Comparison of ENCODE assay signal across 23 cellular contexts in genomic region chr14:93146119-93146518, GRCh38. TPM values are rescaled to one million over a fixed set of nuclear protein-coding genes. Genes with fewer than 3 reads are reported as not detected.
DNase-seq lines count a peak whose midpoint lies in the region; ATAC-seq and FAIRE-seq lines count a peak whose summit lies in the region.
"Had no signal": no experiment of that assay in that cellular context is flagged by ENCODE, and none has a peak within 500 bp of the region (broad histone marks: within the 10 kb centered on the region; RNA-seq: fewer than 3 reads in every experiment).

No MANE protein-coding gene starts in this region.

- H3K9me3 Mint-ChIP-seq in activated CD4-positive, alpha-beta T cell treated with anti-CD3 and anti-CD28 coated beads for 36 hours (ENCODE audit: low read depth): no peaks in the 10 kb centered on the region
- H3K9me3 Mint-ChIP-seq in activated CD4-positive, alpha-beta T cell treated with anti-CD3 and anti-CD28 coated beads, Interleukin-2, amount 10 ng/mL, durations not matched to agents 24 days and 14 days: no peaks in the 10 kb centered on the region
- H3K9me3 Mint-ChIP-seq in activated T-cell treated with anti-CD3 and anti-CD28 coated beads, Interleukin-2, amount 50 U/mL, for 72 hours: no peaks in the 10 kb centered on the region
- H3K9me3 Mint-ChIP-seq: CD8-positive, alpha-beta T cell; effector memory CD8-positive, alpha-beta T cell had no signal

- intact Hi-C loops in activated CD4-positive, alpha-beta T cell treated with anti-CD3 and anti-CD28 coated beads for 36 hours (cut with DNase I, micrococcal nuclease): no loop called here
- intact Hi-C loops in activated CD4-positive, alpha-beta T cell treated with anti-CD3 and anti-CD28 coated beads, Interleukin-2, amount 10 ng/mL, durations not matched to agents 24 days and 14 days (cut with micrococcal nuclease): no loop called here

- peaks cover 3% of the 10 kb centered on the region for H3K4me1 Mint-ChIP-seq in activated CD4-positive, alpha-beta T cell treated with anti-CD3 and anti-CD28 coated beads for 36 hours
- no peaks in the 10 kb centered on the region for H3K4me1 Mint-ChIP-seq in activated CD4-positive, alpha-beta T cell treated with anti-CD3 and anti-CD28 coated beads, Interleukin-2, amount 10 ng/mL, durations not matched to agents 24 days and 14 days
- H3K4me1 Mint-ChIP-seq in activated T-cell treated with anti-CD3 and anti-CD28 coated beads, Interleukin-2, amount 50 U/mL, for 72 hours (ENCODE audit: low read depth): peaks cover 18% of the 10 kb centered on the region

- H3K36me3 Mint-ChIP-seq in activated CD4-positive, alpha-beta T cell treated with anti-CD3 and anti-CD28 coated beads for 36 hours (ENCODE audit: low read depth): no peaks in the 10 kb centered on the region
- no peaks in the 10 kb centered on the region for H3K36me3 Mint-ChIP-seq in activated CD4-positive, alpha-beta T cell treated with anti-CD3 and anti-CD28 coated beads, Interleukin-2, amount 10 ng/mL, durations not matched to agents 24 days and 14 days (ENCODE audit: low read depth)
- H3K36me3 Mint-ChIP-seq in activated T-cell treated with anti-CD3 and anti-CD28 coated beads, Interleukin-2, amount 50 U/mL, for 72 hours (ENCODE audit: insufficient read depth in 2 of 2): no peaks in the 10 kb centered on the region
- H3K36me3 Mint-ChIP-seq: CD8-positive, alpha-beta T cell had no signal

- POLR2A ChIA-PET in activated CD4-positive, alpha-beta T cell treated with anti-CD3 and anti-CD28 coated beads for 36 hours (lab: Charles Lee): no interaction called here

- no peak overlapping the region for H3K4me3 Mint-ChIP-seq in activated CD4-positive, alpha-beta T cell treated with anti-CD3 and anti-CD28 coated beads for 36 hours
- H3K4me3 Mint-ChIP-seq in activated CD4-positive, alpha-beta T cell treated with anti-CD3 and anti-CD28 coated beads, Interleukin-2, amount 10 ng/mL, durations not matched to agents 24 days and 14 days: no peak overlapping the region
- H3K4me3 Mint-ChIP-seq in activated T-cell treated with anti-CD3 and anti-CD28 coated beads, Interleukin-2, amount 50 U/mL, for 72 hours: peak overlapping the region; percentile 6 to 57
- H3K4me3 Mint-ChIP-seq: CD8-positive, alpha-beta T cell; effector memory CD8-positive, alpha-beta T cell had no signal

- ATAC-seq in activated CD4-positive, alpha-beta T cell treated with anti-CD3 and anti-CD28 coated beads for 36 hours: peak; percentile 77
- ATAC-seq in GM21529 (IDR thresholded peaks at IDR 0.05; ENCODE audit: unreplicated experiment) (peak; percentile 71), HG02610 (IDR thresholded peaks at IDR 0.05; ENCODE audit: unreplicated experiment) (no peak)
- peak; percentile 91 to 94 for ATAC-seq in activated T-cell treated with anti-CD3 and anti-CD28 coated beads, Interleukin-2, amount 50 U/mL, for 72 hours (replicated peaks in 1 of 2)
- ATAC-seq: CD8-positive, alpha-beta T cell; effector memory CD8-positive, alpha-beta T cell; heart right ventricle; left lobe of liver had no signal

- DNase-seq in activated CD4-positive, alpha-beta T cell treated with anti-CD3 and anti-CD28 coated beads for 36 hours: peak; percentile 28
- no peak for DNase-seq in activated CD4-positive, alpha-beta T cell treated with anti-CD3 and anti-CD28 coated beads, Interleukin-2, amount 10 ng/mL, durations not matched to agents 24 days and 14 days
- DNase-seq in GM18507 (ENCODE audit: extremely low spot score, insufficient read length, low read depth): peak; percentile 26
- DNase-seq in activated T-cell treated with anti-CD3 and anti-CD28 coated beads, Interleukin-2, amount 50 U/mL, for 72 hours: peak; percentile 47 to 66
- DNase-seq in islet precursor cell: no peak
- DNase-seq in dermis blood vessel endothelial cell: no peak
- DNase-seq: 8988T; brain microvascular endothelial cell; CD8-positive, alpha-beta T cell; DMS 273 treated with DMSO at 0.1 percent for 48 hours; effector memory CD8-positive, alpha-beta T cell; foreskin fibroblast; heart right ventricle; Karpas-422; mesenchymal stem cell; NCI-H1694; NCI-H2171 treated with DMSO at 0.1 percent for 48 hours; NCI-H526 had no signal

- no peak overlapping the region for H3K27ac Mint-ChIP-seq in activated CD4-positive, alpha-beta T cell treated with anti-CD3 and anti-CD28 coated beads for 36 hours
- H3K27ac Mint-ChIP-seq in activated CD4-positive, alpha-beta T cell treated with anti-CD3 and anti-CD28 coated beads, Interleukin-2, amount 10 ng/mL, durations not matched to agents 24 days and 14 days: no peak overlapping the region
- peak overlapping the region; percentile 72 for H3K27ac Mint-ChIP-seq in activated T-cell treated with anti-CD3 and anti-CD28 coated beads, Interleukin-2, amount 50 U/mL, for 72 hours
- H3K27ac Mint-ChIP-seq: CD8-positive, alpha-beta T cell; effector memory CD8-positive, alpha-beta T cell had no signal

- no peaks in the 10 kb centered on the region for H3K27me3 Mint-ChIP-seq in activated CD4-positive, alpha-beta T cell treated with anti-CD3 and anti-CD28 coated beads for 36 hours
- no peaks in the 10 kb centered on the region for H3K27me3 Mint-ChIP-seq in activated CD4-positive, alpha-beta T cell treated with anti-CD3 and anti-CD28 coated beads, Interleukin-2, amount 10 ng/mL, durations not matched to agents 24 days and 14 days
- no peaks in the 10 kb centered on the region for H3K27me3 Mint-ChIP-seq in activated T-cell treated with anti-CD3 and anti-CD28 coated beads, Interleukin-2, amount 50 U/mL, for 72 hours (ENCODE audit: low read depth)

- CTCF ChIA-PET in activated CD4-positive, alpha-beta T cell treated with anti-CD3 and anti-CD28 coated beads for 36 hours (lab: Charles Lee): interaction anchor here (0.8 to 2.1 kb wide), 4 partner anchors 15 to 160 kb away, joined by 3 to 6 read pairs (median 3); no protein-coding TSS in a partner anchor

- FAIRE-seq in GM18507 (lab: Jason Lieb, UNC): peak; percentile 84
- FAIRE-seq: H1, TTC549 had no signal

RNA-seq across cellular contexts. Expression of gene ITPK1, which starts 30.4 kb away (rescaled TPM):
- total RNA-seq in activated CD4-positive, alpha-beta T cell treated with anti-CD3 and anti-CD28 coated beads for 36 hours: 10 to 100 TPM; 31.0 to 35.5 TPM
- total RNA-seq in activated CD4-positive, alpha-beta T cell treated with anti-CD3 and anti-CD28 coated beads, Interleukin-2, amount 10 ng/mL, durations not matched to agents 24 days and 14 days: 71.0 and 73.9 TPM in 2 replicates
- 10 to 100 TPM; 53.4 to 61.8 TPM for total RNA-seq in activated T-cell treated with anti-CD3 and anti-CD28 coated beads, Interleukin-2, amount 50 U/mL, for 72 hours
- 24.0 and 41.3 TPM in 2 replicates for total RNA-seq in dermis blood vessel endothelial cell

RNA-seq across cellular contexts. Expression of gene MOAP1, which starts 38.6 kb away (rescaled TPM):
- 10 to 100 TPM; 11.7 to 15.9 TPM for total RNA-seq in activated CD4-positive, alpha-beta T cell treated with anti-CD3 and anti-CD28 coated beads for 36 hours
- total RNA-seq in activated CD4-positive, alpha-beta T cell treated with anti-CD3 and anti-CD28 coated beads, Interleukin-2, amount 10 ng/mL, durations not matched to agents 24 days and 14 days: 16.2 and 17.1 TPM in 2 replicates
- total RNA-seq in activated T-cell treated with anti-CD3 and anti-CD28 coated beads, Interleukin-2, amount 50 U/mL, for 72 hours: 10 to 100 TPM; 21.1 to 27.5 TPM
- 30.0 and 30.6 TPM in 2 replicates for total RNA-seq in dermis blood vessel endothelial cell

RNA-seq across cellular contexts. Expression of gene LYSET, which starts 39.0 kb away (rescaled TPM):
- 10 to 100 TPM in 1 of 2 experiments, 1 to 10 TPM in 1; 9.9 to 10.2 TPM for total RNA-seq in activated CD4-positive, alpha-beta T cell treated with anti-CD3 and anti-CD28 coated beads for 36 hours
- total RNA-seq in activated CD4-positive, alpha-beta T cell treated with anti-CD3 and anti-CD28 coated beads, Interleukin-2, amount 10 ng/mL, durations not matched to agents 24 days and 14 days: 14.7 and 18.6 TPM in 2 replicates
- 10 to 100 TPM; 12.9 to 15.4 TPM for total RNA-seq in activated T-cell treated with anti-CD3 and anti-CD28 coated beads, Interleukin-2, amount 50 U/mL, for 72 hours
- 8.7 and 18.2 TPM in 2 replicates for total RNA-seq in dermis blood vessel endothelial cell

Comparison
In these comparisons a context has a peak if more than half of its experiments do, and no peak if none do; other contexts are left out.
1. DNase-seq: peak in activated CD4-positive, alpha-beta T cell treated with anti-CD3 and anti-CD28 coated beads for 36 hours (single experiment), GM18507 (single experiment) and activated T-cell treated with anti-CD3 and anti-CD28 coated beads, Interleukin-2, amount 50 U/mL, for 72 hours (2 of 2); none in activated CD4-positive, alpha-beta T cell treated with anti-CD3 and anti-CD28 coated beads, Interleukin-2, amount 10 ng/mL, durations not matched to agents 24 days and 14 days (single experiment), islet precursor cell (single experiment) and dermis blood vessel endothelial cell (single experiment).
2. H3K4me3 Mint-ChIP-seq: peak in activated T-cell treated with anti-CD3 and anti-CD28 coated beads, Interleukin-2, amount 50 U/mL, for 72 hours (2 of 2); none in activated CD4-positive, alpha-beta T cell treated with anti-CD3 and anti-CD28 coated beads for 36 hours (single experiment) and activated CD4-positive, alpha-beta T cell treated with anti-CD3 and anti-CD28 coated beads, Interleukin-2, amount 10 ng/mL, durations not matched to agents 24 days and 14 days (single experiment).